In the genomic region with DNA sequence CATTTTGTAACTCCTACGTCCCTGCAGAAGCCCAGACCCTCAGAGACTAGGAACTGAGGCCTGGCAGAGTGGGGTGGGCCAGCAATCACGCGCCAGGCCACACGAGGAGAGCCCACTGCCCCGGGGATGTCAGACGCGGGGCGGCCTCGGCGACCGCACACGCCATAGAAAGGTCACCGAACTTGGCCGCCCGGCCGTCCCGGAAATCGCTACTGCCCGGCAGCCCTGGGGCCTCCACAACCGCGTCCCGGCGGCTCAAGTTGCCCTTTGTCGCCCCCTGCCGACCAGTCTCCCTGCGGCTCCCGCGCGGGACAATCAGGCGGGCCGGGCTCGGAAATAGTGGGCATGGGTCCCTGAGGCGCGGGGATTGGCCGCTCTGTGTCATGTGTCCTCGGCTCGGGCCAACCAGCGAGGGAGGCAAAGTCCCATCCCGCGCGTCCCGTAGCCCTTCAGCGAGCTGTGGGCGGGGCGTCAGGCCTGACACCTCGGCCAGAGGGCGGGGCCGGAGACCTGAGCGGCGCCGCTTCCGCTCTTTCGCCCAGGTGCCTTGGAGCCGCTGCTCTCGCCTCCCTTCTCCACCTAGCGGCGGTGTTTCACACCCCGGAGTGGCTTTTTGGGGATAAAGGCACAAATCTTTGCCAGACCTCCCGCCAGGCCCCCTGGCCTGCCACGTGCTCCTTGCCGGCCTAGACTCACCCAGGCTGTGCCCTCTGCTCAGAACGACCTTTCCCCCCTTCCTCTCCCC, we compare ENCODE assay signal across 1 cellular context.
TF ChIP-seq lines count a peak whose summit lies in the region.

No MANE protein-coding gene starts in this region.

TF ChIP-seq in HepG2, 621 proteins besides CTCF, POLR2A, EP300 and RAD21 (continued from another document and continues in another):
- TF ChIP-seq PRDM15 (CRISPR knock-in tag; IDR thresholded peaks at IDR 0.05) (peak; percentile 69; the same call in 1 of the 2 replicates), NR3C1 (CRISPR knock-in tag; IDR thresholded peaks at IDR 0.05) (no peak), TBX3 (IDR thresholded peaks at IDR 0.05; ENCODE audit: borderline replicate concordance) (peak; percentile 96), POGZ (CRISPR knock-in tag; IDR thresholded peaks at IDR 0.05) (peak; percentile 99), STAG1 (CRISPR knock-in tag; IDR thresholded peaks at IDR 0.05) (peak; percentile 89), CHD2 (IDR thresholded peaks at IDR 0.05; ENCODE audit: low read depth, low read length) (peak; percentile 65; the same call in 1 of the 2 replicates), RFXANK (CRISPR knock-in tag; IDR thresholded peaks at IDR 0.05) (0 out of 2 replicates have a peak, but pooled peaks have one; percentile 50), ZNF180 (CRISPR knock-in tag; IDR thresholded peaks at IDR 0.05; ENCODE audit: borderline replicate concordance, low read depth) (0 out of 2 replicates have a peak, but pooled peaks have one; percentile 65), ZBTB8A (CRISPR knock-in tag; IDR thresholded peaks at IDR 0.05; ENCODE audit: borderline replicate concordance, low read depth) (no peak; the same call in 1 of the 2 replicates), ETS1 (CRISPR knock-in tag; IDR thresholded peaks at IDR 0.05) (peak; percentile 57; the same call in 1 of the 2 replicates), ZNF407 (CRISPR knock-in tag; IDR thresholded peaks at IDR 0.05; ENCODE audit: not compliant biosample characterization) (peak; percentile 68), ZNF639 (CRISPR knock-in tag; conservative IDR thresholded peaks at IDR 0.05) (peak; percentile 91), CBX5 (CRISPR knock-in tag; IDR thresholded peaks at IDR 0.05; ENCODE audit: borderline replicate concordance) (peak; percentile 78; the same call in 1 of the 2 replicates), ZNF776 (CRISPR knock-in tag; IDR thresholded peaks at IDR 0.05) (peak; percentile 63; the same call in 1 of the 2 replicates), PCBP1 (IDR thresholded peaks at IDR 0.05; ENCODE audit: borderline replicate concordance, low read depth, low read length) (0 out of 2 replicates have a peak, but pooled peaks have one; percentile 36), CERS6 (CRISPR knock-in tag; IDR thresholded peaks at IDR 0.05) (0 out of 2 replicates have a peak, but pooled peaks have one; percentile 50), NCOA5 (CRISPR knock-in tag; IDR thresholded peaks at IDR 0.05) (0 out of 2 replicates have a peak, but pooled peaks have one; percentile 42), ZNF362 (CRISPR knock-in tag; IDR thresholded peaks at IDR 0.05; ENCODE audit: borderline replicate concordance) (no peak; the same call in 1 of the 2 replicates), PITX1 (CRISPR knock-in tag; IDR thresholded peaks at IDR 0.05) (peak; percentile 58; the same call in 1 of the 2 replicates), ZSCAN30 (CRISPR knock-in tag; IDR thresholded peaks at IDR 0.05) (peak; percentile 79; the same call in 1 of the 2 replicates), ARNT2 (CRISPR knock-in tag; IDR thresholded peaks at IDR 0.05; ENCODE audit: low read depth) (peak; percentile 93)
- TF ChIP-seq, protein P1, sequence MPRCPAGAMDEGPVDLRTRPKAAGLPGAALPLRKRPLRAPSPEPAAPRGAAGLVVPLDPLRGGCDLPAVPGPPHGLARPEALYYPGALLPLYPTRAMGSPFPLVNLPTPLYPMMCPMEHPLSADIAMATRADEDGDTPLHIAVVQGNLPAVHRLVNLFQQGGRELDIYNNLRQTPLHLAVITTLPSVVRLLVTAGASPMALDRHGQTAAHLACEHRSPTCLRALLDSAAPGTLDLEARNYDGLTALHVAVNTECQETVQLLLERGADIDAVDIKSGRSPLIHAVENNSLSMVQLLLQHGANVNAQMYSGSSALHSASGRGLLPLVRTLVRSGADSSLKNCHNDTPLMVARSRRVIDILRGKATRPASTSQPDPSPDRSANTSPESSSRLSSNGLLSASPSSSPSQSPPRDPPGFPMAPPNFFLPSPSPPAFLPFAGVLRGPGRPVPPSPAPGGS (CRISPR knock-in tag; IDR thresholded peaks at IDR 0.05), result no peak
- TF ChIP-seq, protein P2, sequence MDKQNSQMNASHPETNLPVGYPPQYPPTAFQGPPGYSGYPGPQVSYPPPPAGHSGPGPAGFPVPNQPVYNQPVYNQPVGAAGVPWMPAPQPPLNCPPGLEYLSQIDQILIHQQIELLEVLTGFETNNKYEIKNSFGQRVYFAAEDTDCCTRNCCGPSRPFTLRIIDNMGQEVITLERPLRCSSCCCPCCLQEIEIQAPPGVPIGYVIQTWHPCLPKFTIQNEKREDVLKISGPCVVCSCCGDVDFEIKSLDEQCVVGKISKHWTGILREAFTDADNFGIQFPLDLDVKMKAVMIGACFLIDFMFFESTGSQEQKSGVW (CRISPR knock-in tag; IDR thresholded peaks at IDR 0.05; ENCODE audit: borderline replicate concordance), result no peak
